1 cellular context compared by ENCODE assay signal in the genomic region with DNA sequence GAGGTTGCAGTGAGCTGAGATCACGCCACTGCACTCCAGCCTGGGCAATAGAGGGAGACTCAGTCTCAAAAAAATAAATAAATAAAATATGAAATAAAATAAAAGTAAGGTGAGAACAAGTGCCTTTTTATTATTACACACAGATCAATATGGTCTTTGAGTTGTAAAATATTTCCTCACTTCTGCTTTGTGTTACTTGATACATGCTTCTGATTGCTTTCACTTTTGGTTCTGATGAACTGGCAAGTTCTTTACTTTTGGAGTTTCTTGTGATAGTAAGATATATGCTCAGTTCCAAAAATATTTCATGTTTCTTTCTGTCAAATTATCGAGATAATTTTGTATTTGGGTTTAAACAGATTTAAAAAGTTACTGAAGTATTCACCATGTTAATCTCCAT.
TF ChIP-seq lines count a peak whose summit lies in the region.

No MANE protein-coding gene starts in this region.

TF ChIP-seq in HepG2, 621 proteins besides CTCF, POLR2A, EP300 and RAD21:
- TF ChIP-seq POLR2AphosphoS5 (IDR thresholded peaks at IDR 0.05; ENCODE audit: low read depth, low read length) (no peak), MLLT10 (CRISPR knock-in tag; IDR thresholded peaks at IDR 0.05) (no peak), PPARG (CRISPR knock-in tag; conservative IDR thresholded peaks at IDR 0.05) (no peak)
- TF ChIP-seq, protein P1, sequence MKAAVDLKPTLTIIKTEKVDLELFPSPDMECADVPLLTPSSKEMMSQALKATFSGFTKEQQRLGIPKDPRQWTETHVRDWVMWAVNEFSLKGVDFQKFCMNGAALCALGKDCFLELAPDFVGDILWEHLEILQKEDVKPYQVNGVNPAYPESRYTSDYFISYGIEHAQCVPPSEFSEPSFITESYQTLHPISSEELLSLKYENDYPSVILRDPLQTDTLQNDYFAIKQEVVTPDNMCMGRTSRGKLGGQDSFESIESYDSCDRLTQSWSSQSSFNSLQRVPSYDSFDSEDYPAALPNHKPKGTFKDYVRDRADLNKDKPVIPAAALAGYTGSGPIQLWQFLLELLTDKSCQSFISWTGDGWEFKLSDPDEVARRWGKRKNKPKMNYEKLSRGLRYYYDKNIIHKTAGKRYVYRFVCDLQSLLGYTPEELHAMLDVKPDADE (CRISPR knock-in tag; IDR thresholded peaks at IDR 0.05) = no peak
